In the genomic region with DNA sequence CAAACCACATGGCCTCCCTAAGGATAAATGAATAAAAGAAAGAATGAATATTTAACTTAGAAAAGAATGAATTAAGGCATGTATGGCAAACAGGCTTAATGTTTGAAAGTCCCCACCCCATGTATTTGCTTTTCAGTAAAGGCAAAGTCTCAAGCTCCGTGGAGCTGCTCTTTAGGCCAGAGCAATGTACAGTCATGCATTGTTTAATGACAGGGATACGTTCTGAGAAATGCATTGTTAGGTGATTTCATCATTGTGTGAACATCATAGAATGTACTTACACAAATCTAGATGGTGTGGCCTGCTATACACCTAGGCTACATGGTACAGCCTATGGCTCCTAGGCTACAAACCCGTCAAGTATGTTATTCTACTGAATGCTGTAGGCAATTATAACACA, we compare ENCODE assay signal across 15 cellular contexts. TPM values are rescaled to one million over a fixed set of nuclear protein-coding genes. Genes with fewer than 3 reads are reported as not detected.
DNase-seq lines count a peak whose midpoint lies in the region; ATAC-seq and TF ChIP-seq lines count a peak whose summit lies in the region.
"Had no signal": no experiment of that assay in that cellular context is flagged by ENCODE, and none has a peak within 500 bp of the region (broad histone marks: within the 10 kb centered on the region; RNA-seq: fewer than 3 reads in every experiment).

No MANE protein-coding gene starts in this region.

- H3K9ac ChIP-seq in PC-3 (ENCODE audit: low read length) (no peak overlapping the region), mesendoderm (ENCODE audit: low read length) (no peak overlapping the region)

- H4K20me1 ChIP-seq in PC-3 (ENCODE audit: low read length) = no peaks in the 10 kb centered on the region

- H2AFZ ChIP-seq in PC-3 (ENCODE audit: low read length) = no peak overlapping the region

- H2BK15ac ChIP-seq in mesendoderm (replicated peaks; ENCODE audit: low read depth) = no peak overlapping the region

- intact Hi-C loops in PC-3 (cut with micrococcal nuclease) = loop anchor here (1.0 kb wide), 1 partner anchor 29 kb away; no protein-coding TSS in a partner anchor
- intact Hi-C loops in activated T-helper 1 cell treated with anti-CD3 and anti-CD28 coated beads, Interleukin-12 subunit alpha, Interleukin-12 subunit beta, Interleukin-2, Interleukin-4 antibody, amounts not matched to agents 30 ng/mL and 10 ng/mL and 1 ng/mL, durations not matched to agents 14 hours and 24 hours and 36 hours (cut with micrococcal nuclease) = no loop called here

- H3K27me3 ChIP-seq in PC-3 (ENCODE audit: low read length) = 0 out of 2 replicates have a peak, but pooled peaks cover 16% of the 10 kb centered on the region
- no peaks in the 10 kb centered on the region for H3K27me3 ChIP-seq in mesendoderm (ENCODE audit: insufficient read depth, low read length, poor library complexity)

- no peak overlapping the region for H3K27ac Mint-ChIP-seq in activated T-helper 1 cell treated with anti-CD3 and anti-CD28 coated beads, Interleukin-12 subunit alpha, Interleukin-12 subunit beta, Interleukin-2, Interleukin-4 antibody, amounts not matched to agents 30 ng/mL and 10 ng/mL and 1 ng/mL, durations not matched to agents 14 hours and 24 hours and 36 hours
- H3K27ac Mint-ChIP-seq: CD4-positive, alpha-beta memory T cell; HFFc6 had no signal

- peaks cover 10% of the 10 kb centered on the region; the same call in 1 of the 2 replicates for H3K4me1 ChIP-seq in PC-3 (ENCODE audit: insufficient read depth, low read length)
- peaks cover 5% of the 10 kb centered on the region for H3K4me1 ChIP-seq in mesendoderm (ENCODE audit: control insufficient read depth, low read depth, low read length)
- H3K4me1 ChIP-seq: Caco-2, HAP-1 had no signal

- no peak overlapping the region for H2BK5ac ChIP-seq in mesendoderm (ENCODE audit: low read length)

- POLR2A ChIA-PET in PC-3 (lab: Charles Lee; ENCODE audit: unreplicated experiment) = interaction anchor here (0.6 kb wide), 1 partner anchor 13 kb away, joined by 4 read pairs; no protein-coding TSS in a partner anchor

- DNase-seq in NCI-H345 (lab: John Stamatoyannopoulos, UW) = peak; percentile 31
- DNase-seq in NCI-H345 treated with DMSO at 0.1 percent for 48 hours (lab: John Stamatoyannopoulos, UW; ENCODE audit: unreplicated experiment) = no peak
- no peak for DNase-seq in PC-3
- no peak for DNase-seq in mesendoderm
- DNase-seq in activated T-helper 1 cell treated with anti-CD3 and anti-CD28 coated beads, Interleukin-12 subunit alpha, Interleukin-12 subunit beta, Interleukin-2, Interleukin-4 antibody, amounts not matched to agents 30 ng/mL and 10 ng/mL and 1 ng/mL, durations not matched to agents 14 hours and 24 hours and 36 hours (ENCODE audit: low spot score) = no peak
- no peak for DNase-seq in effector CD8-positive, alpha-beta T cell (lab: John Stamatoyannopoulos, UW)
- no peak for DNase-seq in RPMI8226
- DNase-seq: C1 segment of cervical spinal cord; Caco-2; CD4-positive, alpha-beta memory T cell; DMS153; DND-41; GOT3; HFFc6 had no signal

- no peaks in the 10 kb centered on the region for H3F3A ChIP-seq in PC-3 (ENCODE audit: low read length, unreplicated experiment)

- no peaks in the 10 kb centered on the region for H3K79me2 ChIP-seq in PC-3 (ENCODE audit: low read length)
- H3K79me2 ChIP-seq in mesendoderm (ENCODE audit: control insufficient read depth, insufficient read depth, low read length) = no peaks in the 10 kb centered on the region

- ATAC-seq in PC-3 = peak; percentile 23

- H3K36me3 ChIP-seq in PC-3 (ENCODE audit: low read depth, low read length) (no peaks in the 10 kb centered on the region), mesendoderm (ENCODE audit: control insufficient read depth, insufficient read depth, low read length) (no peaks in the 10 kb centered on the region)
- H3K36me3 ChIP-seq: HAP-1 had no signal

- no peak overlapping the region for H3K4me3 ChIP-seq in PC-3 (ENCODE audit: low read length)
- no peak overlapping the region for H3K4me3 ChIP-seq in mesendoderm (ENCODE audit: low read length)
- H3K4me3 ChIP-seq: HAP-1 had no signal

- CTCF ChIA-PET in PC-3 (lab: Charles Lee) = no interaction called here

- H4K8ac ChIP-seq in mesendoderm (ENCODE audit: low read depth, low read length) = no peak overlapping the region

- no peaks in the 10 kb centered on the region for H3K9me2 ChIP-seq in PC-3 (replicated peaks; ENCODE audit: low read length)

- H3K4ac ChIP-seq in mesendoderm (ENCODE audit: low read depth, low read length) = peak overlapping the region; percentile 25

- H3K9me3 ChIP-seq in PC-3 (ENCODE audit: low read length) = no peaks in the 10 kb centered on the region
- H3K9me3 ChIP-seq: Caco-2, HAP-1 had no signal

- H4K5ac ChIP-seq in mesendoderm (ENCODE audit: low read length) = no peak overlapping the region

- TF ChIP-seq CTCF in PC-3 (conservative IDR thresholded peaks at IDR 0.05; ENCODE audit: low read depth, low read length) = no peak

- no peak overlapping the region for H3K4me3 Mint-ChIP-seq in activated T-helper 1 cell treated with anti-CD3 and anti-CD28 coated beads, Interleukin-12 subunit alpha, Interleukin-12 subunit beta, Interleukin-2, Interleukin-4 antibody, amounts not matched to agents 30 ng/mL and 10 ng/mL and 1 ng/mL, durations not matched to agents 14 hours and 24 hours and 36 hours
- H3K4me3 Mint-ChIP-seq: CD4-positive, alpha-beta memory T cell; HFFc6 had no signal

- no peaks in the 10 kb centered on the region for H3K9me3 Mint-ChIP-seq in activated T-helper 1 cell treated with anti-CD3 and anti-CD28 coated beads, Interleukin-12 subunit alpha, Interleukin-12 subunit beta, Interleukin-2, Interleukin-4 antibody, amounts not matched to agents 30 ng/mL and 10 ng/mL and 1 ng/mL, durations not matched to agents 14 hours and 24 hours and 36 hours

- no peaks in the 10 kb centered on the region for H3K79me1 ChIP-seq in mesendoderm (ENCODE audit: low read length)

- H3K27me3 Mint-ChIP-seq in activated T-helper 1 cell treated with anti-CD3 and anti-CD28 coated beads, Interleukin-12 subunit alpha, Interleukin-12 subunit beta, Interleukin-2, Interleukin-4 antibody, amounts not matched to agents 30 ng/mL and 10 ng/mL and 1 ng/mL, durations not matched to agents 14 hours and 24 hours and 36 hours (ENCODE audit: insufficient read depth) = peaks cover 8% of the 10 kb centered on the region

- H3K4me1 Mint-ChIP-seq in activated T-helper 1 cell treated with anti-CD3 and anti-CD28 coated beads, Interleukin-12 subunit alpha, Interleukin-12 subunit beta, Interleukin-2, Interleukin-4 antibody, amounts not matched to agents 30 ng/mL and 10 ng/mL and 1 ng/mL, durations not matched to agents 14 hours and 24 hours and 36 hours (ENCODE audit: low read depth) = no peaks in the 10 kb centered on the region
- H3K4me1 Mint-ChIP-seq: CD4-positive, alpha-beta memory T cell had no signal

- no peak overlapping the region for H3K23ac ChIP-seq in mesendoderm (ENCODE audit: low read length)

- H3K4me2 ChIP-seq in PC-3 (ENCODE audit: low read length) = no peak overlapping the region
- no peak overlapping the region for H3K4me2 ChIP-seq in mesendoderm (ENCODE audit: low read length)

- no CpG with 5 or more reads among the region's 3 CpGs for WGBS in mesendoderm (ENCODE audit: extremely low coverage, insufficient coverage, low lambda C conversion rate)

- no TSS peak for BruUV-seq in PC-3 (replicated peaks; lab: Mats Ljungman, UMichigan)

- no peak overlapping the region for H2BK120ac ChIP-seq in mesendoderm (ENCODE audit: low read depth, low read length)

- no peak overlapping the region for H3K27ac ChIP-seq in PC-3 (ENCODE audit: low read length)
- no peak overlapping the region for H3K27ac ChIP-seq in mesendoderm (ENCODE audit: low read depth, low read length)

- no peak overlapping the region for H2AK5ac ChIP-seq in mesendoderm (ENCODE audit: low read length)

- H3K56ac ChIP-seq in mesendoderm (ENCODE audit: low read length) = no peak overlapping the region

- H3K18ac ChIP-seq in mesendoderm (ENCODE audit: low read length) = no peak overlapping the region

- no peaks in the 10 kb centered on the region for H3K36me3 Mint-ChIP-seq in activated T-helper 1 cell treated with anti-CD3 and anti-CD28 coated beads, Interleukin-12 subunit alpha, Interleukin-12 subunit beta, Interleukin-2, Interleukin-4 antibody, amounts not matched to agents 30 ng/mL and 10 ng/mL and 1 ng/mL, durations not matched to agents 14 hours and 24 hours and 36 hours (ENCODE audit: low read depth)
- H3K36me3 Mint-ChIP-seq: CD4-positive, alpha-beta memory T cell had no signal

RNA-seq across cellular contexts. Expression of a gene that starts 51.5 kb away (rescaled TPM):
- total RNA-seq in PC-3 (2014; rRNA removed) = 0.40 and 2.8 TPM in 2 replicates
- 6.6 TPM for polyA plus RNA-seq in mesendoderm (2013, experiment 1 of 2)
- polyA plus RNA-seq in mesendoderm (2013, experiment 2 of 2) = 7.1 TPM
- 0.91 and 1.0 TPM in 2 replicates for total RNA-seq in activated T-helper 1 cell treated with anti-CD3 and anti-CD28 coated beads, Interleukin-12 subunit alpha, Interleukin-12 subunit beta, Interleukin-2, Interleukin-4 antibody, amounts not matched to agents 30 ng/mL and 10 ng/mL and 1 ng/mL, durations not matched to agents 14 hours and 24 hours and 36 hours
